Comparison of ENCODE assay signal across 11 cellular contexts in genomic region chr19:16258440-16258903, GRCh38.
DNase-seq lines count a peak whose midpoint lies in the region; ATAC-seq and FAIRE-seq lines count a peak whose summit lies in the region.
"Had no signal": no experiment of that assay in that cellular context is flagged by ENCODE, and none has a peak within 500 bp of the region (broad histone marks: within the 10 kb centered on the region; RNA-seq: fewer than 3 reads in every experiment).

No MANE protein-coding gene starts in this region.

- peak overlapping the region in 10 of 11 experiments; percentile 42 to 66 (median 57); a peak in 17 of 22 replicates for H3K27ac ChIP-seq in BLaER1 treated with 17β-estradiol and CSF1 and Interleukin-3, amounts not matched to agents 10 nM and 100 nM

- no peaks in the 10 kb centered on the region for H3K9me3 ChIP-seq in BLaER1 treated with 17β-estradiol and CSF1 and Interleukin-3, amounts not matched to agents 10 nM and 100 nM (replicated peaks in 1 of 11)
- H3K9me3 ChIP-seq: MG63 had no signal

- peak; percentile 83 for ATAC-seq in Right ventricle myocardium superior (ENCODE audit: poor library complexity)
- ATAC-seq in activated T-cell treated with anti-CD3 and anti-CD28 coated beads, Interleukin-2, amount 50 U/mL, for 4 hours, result no peak
- ATAC-seq: activated CD4-positive, alpha-beta T cell treated with anti-CD3 and anti-CD28 coated beads for 36 hours; activated naive CD4-positive, alpha-beta T cell treated with anti-CD3 and anti-CD28 coated beads, Interleukin-2, amount 50 U/mL, for 72 hours had no signal

- DNase-seq in UCSD-AML1 (lab: John Stamatoyannopoulos, UW; ENCODE audit: unreplicated experiment) (peak; percentile 92), Right ventricle myocardium superior (peak; percentile 87), posterior vena cava (ENCODE audit: low spot score) (peak; percentile 91), NCI-H2107 (lab: John Stamatoyannopoulos, UW) (no peak), urothelium cell line (ENCODE audit: low spot score) (no peak)
- DNase-seq in activated T-cell treated with anti-CD3 and anti-CD28 coated beads, Interleukin-2, amount 50 U/mL, for 4 hours, result no peak
- no peak for DNase-seq in stimulated activated CD4-positive, alpha-beta T cell treated with anti-CD3 and anti-CD28 coated beads, Interleukin-12 subunit alpha, Interleukin-12 subunit beta, amount 100 ng/mL, for 4 hours
- DNase-seq: activated CD4-positive, alpha-beta T cell treated with anti-CD3 and anti-CD28 coated beads for 36 hours; MG63 had no signal

- H3K9ac ChIP-seq in BLaER1 treated with 17β-estradiol and CSF1 and Interleukin-3, amounts not matched to agents 10 nM and 100 nM, result peak overlapping the region in 9 of 11 experiments; percentile 36 to 59 (median 52); a peak in 14 of 22 replicates

- no peaks in the 10 kb centered on the region for H3K9me3 Mint-ChIP-seq in activated T-cell treated with anti-CD3 and anti-CD28 coated beads, Interleukin-2, amount 50 U/mL, for 4 hours
- H3K9me3 Mint-ChIP-seq: activated naive CD4-positive, alpha-beta T cell treated with anti-CD3 and anti-CD28 coated beads, Interleukin-2, amount 50 U/mL, for 72 hours had no signal

- H3K27me3 Mint-ChIP-seq in activated T-cell treated with anti-CD3 and anti-CD28 coated beads, Interleukin-2, amount 50 U/mL, for 4 hours (ENCODE audit: low read depth), result no peaks in the 10 kb centered on the region

- no peaks in the 10 kb centered on the region for H3K36me3 Mint-ChIP-seq in activated T-cell treated with anti-CD3 and anti-CD28 coated beads, Interleukin-2, amount 50 U/mL, for 4 hours (ENCODE audit: insufficient read depth)
- H3K36me3 Mint-ChIP-seq: activated naive CD4-positive, alpha-beta T cell treated with anti-CD3 and anti-CD28 coated beads, Interleukin-2, amount 50 U/mL, for 72 hours had no signal

- H3K4me3 Mint-ChIP-seq in activated T-cell treated with anti-CD3 and anti-CD28 coated beads, Interleukin-2, amount 50 U/mL, for 4 hours, result no peak overlapping the region
- H3K4me3 Mint-ChIP-seq: activated CD4-positive, alpha-beta T cell treated with anti-CD3 and anti-CD28 coated beads for 36 hours had no signal

- H3K4me3 ChIP-seq in BLaER1 treated with 17β-estradiol and CSF1 and Interleukin-3, amounts not matched to agents 10 nM and 100 nM, result peak overlapping the region in 2 of 10 experiments; percentile 0 to 43; a peak in 2 of 20 replicates
- H3K4me3 ChIP-seq: MG63 had no signal

- peaks cover 55 to 67% (median 60%) of the 10 kb centered on the region in 10 experiments for H3K4me1 ChIP-seq in BLaER1 treated with 17β-estradiol and CSF1 and Interleukin-3, amounts not matched to agents 10 nM and 100 nM

- no peaks in the 10 kb centered on the region for H4K20me1 ChIP-seq in BLaER1 treated with 17β-estradiol and CSF1 and Interleukin-3, amounts not matched to agents 10 nM and 100 nM

- intact Hi-C loops in Right ventricle myocardium superior (cut with DNase I) (loop anchor here (5.0 kb wide), 1 partner anchor 64 kb away; the partner anchor contains the start of gene KLF2), posterior vena cava (cut with DNase I) (no loop called here)

- peaks cover 47% of the 10 kb centered on the region for H3K4me1 Mint-ChIP-seq in activated T-cell treated with anti-CD3 and anti-CD28 coated beads, Interleukin-2, amount 50 U/mL, for 4 hours (ENCODE audit: low read depth)

- peak overlapping the region; percentile 81 to 95 (median 90) for H3K4me2 ChIP-seq in BLaER1 treated with 17β-estradiol and CSF1 and Interleukin-3, amounts not matched to agents 10 nM and 100 nM

- FAIRE-seq in urothelium cell line (lab: Jason Lieb, UNC), result no peak

- no peaks in the 10 kb centered on the region for H3K27me3 ChIP-seq in BLaER1 treated with 17β-estradiol and CSF1 and Interleukin-3, amounts not matched to agents 10 nM and 100 nM
- H3K27me3 ChIP-seq: MG63 had no signal

- H3K36me3 ChIP-seq in BLaER1 treated with 17β-estradiol and CSF1 and Interleukin-3, amounts not matched to agents 10 nM and 100 nM, result no peaks in the 10 kb centered on the region
- H3K36me3 ChIP-seq: MG63 had no signal

Comparison
In these comparisons a context has a peak if more than half of its experiments do, and no peak if none do; other contexts are left out.
1. DNase-seq: peak in UCSD-AML1 (single experiment), Right ventricle myocardium superior (single experiment) and posterior vena cava (single experiment); none in activated T-cell treated with anti-CD3 and anti-CD28 coated beads, Interleukin-2, amount 50 U/mL, for 4 hours (single experiment), NCI-H2107 (single experiment), urothelium cell line (single experiment) and stimulated activated CD4-positive, alpha-beta T cell treated with anti-CD3 and anti-CD28 coated beads, Interleukin-12 subunit alpha, Interleukin-12 subunit beta, amount 100 ng/mL, for 4 hours (single experiment).